Comparison of ENCODE assay signal across 18 cellular contexts in genomic region chr22:16914006-16914405, GRCh38.
DNase-seq lines count a peak whose midpoint lies in the region; TF ChIP-seq lines count a peak whose summit lies in the region.
"Had no signal": no experiment of that assay in that cellular context is flagged by ENCODE, and none has a peak within 500 bp of the region (broad histone marks: within the 10 kb centered on the region; RNA-seq: fewer than 3 reads in every experiment).

No MANE protein-coding gene starts in this region.

- no peaks in the 10 kb centered on the region for H3K9me2 ChIP-seq in DOHH2 (replicated peaks; ENCODE audit: control insufficient read depth, low read length)
- no peaks in the 10 kb centered on the region for H3K9me2 ChIP-seq in MM.1S (replicated peaks; ENCODE audit: insufficient read depth, low read length)
- H3K9me2 ChIP-seq in SU-DHL-6 (replicated peaks; ENCODE audit: insufficient read depth, low read length) = no peaks in the 10 kb centered on the region

- H3K4me3 ChIP-seq in DOHH2 (ENCODE audit: low read length) (peak overlapping the region; percentile 65), GM06990 (replicated peaks; ENCODE audit: low read depth, low read length) (no peak overlapping the region), MM.1S (ENCODE audit: low read length) (no peak overlapping the region), SU-DHL-6 (ENCODE audit: insufficient read depth, low read length, poor library complexity, severe bottlenecking) (peak overlapping the region; percentile 34), endodermal cell (ENCODE audit: low read length) (no peak overlapping the region), mesenchymal stem cell (ENCODE audit: insufficient read depth in 1 of 2, low read depth in 1 of 2, low read length in 2 of 2) (no peak overlapping the region)
- H3K4me3 ChIP-seq: MG63, SJSA1 had no signal

- H3K9me3 Mint-ChIP-seq in endodermal cell = no peaks in the 10 kb centered on the region
- H3K9me3 Mint-ChIP-seq: CD4-positive, CD25-positive, alpha-beta regulatory T cell; IgD-negative memory B cell; T-helper 1 cell treated with Interleukin-12 subunit alpha and Interleukin-12 subunit beta and Interleukin-4 antibody, amounts not matched to agents 30 μg/mL and 1 μg/mL, for 36 hours had no signal

- no peak overlapping the region for H4K8ac ChIP-seq in mesenchymal stem cell (ENCODE audit: low read length)

- DNase-seq in GM06990 (ENCODE audit: extremely low read depth, insufficient read length) (peak; percentile 3), MM.1S (peak; percentile 40), endodermal cell (no peak), mesenchymal stem cell (no peak), NCI-H345 (lab: John Stamatoyannopoulos, UW) (no peak)
- DNase-seq: CD4-positive, CD25-positive, alpha-beta regulatory T cell; DMS79 treated with DMSO at 0.1 percent for 48 hours; MG63; NCI-H1092; NCI-H146; NCI-H2029; NCI-H524 treated with DMSO at 0.1 percent for 48 hours; NCI-H82 had no signal

- H3K14ac ChIP-seq in mesenchymal stem cell (ENCODE audit: low read length in 2 of 2) = no peak overlapping the region

- no peak overlapping the region for H3K4ac ChIP-seq in mesenchymal stem cell (ENCODE audit: low read depth in 1 of 2, low read length in 2 of 2)

- no peak overlapping the region for H2BK120ac ChIP-seq in mesenchymal stem cell (ENCODE audit: low read depth, low read length)

- H3K9me3 ChIP-seq in DOHH2 (ENCODE audit: control insufficient read depth, insufficient read depth, low read length) (no peaks in the 10 kb centered on the region), MM.1S (replicated peaks; ENCODE audit: insufficient read depth, low read length) (no peaks in the 10 kb centered on the region), SU-DHL-6 (ENCODE audit: insufficient read depth, low read length) (no peaks in the 10 kb centered on the region), endodermal cell (ENCODE audit: control insufficient read depth, low read length) (peaks cover 30% of the 10 kb centered on the region), mesenchymal stem cell (ENCODE audit: control insufficient read depth, low read length) (no peaks in the 10 kb centered on the region)
- H3K9me3 ChIP-seq: MG63, SJSA1 had no signal

- no peak overlapping the region for H2BK5ac ChIP-seq in mesenchymal stem cell (ENCODE audit: low read depth, low read length, poor library complexity, severe bottlenecking)

- H3K4me1 Mint-ChIP-seq in endodermal cell = peaks cover 4% of the 10 kb centered on the region

- no peak overlapping the region for H2BK12ac ChIP-seq in mesenchymal stem cell (ENCODE audit: low read length in 2 of 2)

- no peaks in the 10 kb centered on the region for H3K36me3 Mint-ChIP-seq in endodermal cell (ENCODE audit: low read depth)
- H3K36me3 Mint-ChIP-seq: CD4-positive, CD25-positive, alpha-beta regulatory T cell; IgD-negative memory B cell had no signal

- H2AFZ ChIP-seq in MM.1S (ENCODE audit: low read length) (no peak overlapping the region), SU-DHL-6 (ENCODE audit: low read depth, low read length, severe bottlenecking) (no peak overlapping the region), mesenchymal stem cell (ENCODE audit: low read depth, low read length) (no peak overlapping the region)

- H4K20me1 ChIP-seq in DOHH2 (ENCODE audit: control insufficient read depth, insufficient read depth, low read depth, low read length) (no peaks in the 10 kb centered on the region), MM.1S (ENCODE audit: insufficient read depth, low read length) (no peaks in the 10 kb centered on the region), SU-DHL-6 (ENCODE audit: low read depth, low read length) (no peaks in the 10 kb centered on the region)

- no peak overlapping the region for H3K4me3 Mint-ChIP-seq in endodermal cell
- H3K4me3 Mint-ChIP-seq: CD4-positive, CD25-positive, alpha-beta regulatory T cell; IgD-negative memory B cell; T-helper 1 cell treated with Interleukin-12 subunit alpha and Interleukin-12 subunit beta and Interleukin-4 antibody, amounts not matched to agents 30 μg/mL and 1 μg/mL, for 36 hours had no signal

- H3K27ac Mint-ChIP-seq in endodermal cell = no peak overlapping the region
- H3K27ac Mint-ChIP-seq: CD4-positive, CD25-positive, alpha-beta regulatory T cell; IgD-negative memory B cell; T-helper 1 cell treated with Interleukin-12 subunit alpha and Interleukin-12 subunit beta and Interleukin-4 antibody, amounts not matched to agents 30 μg/mL and 1 μg/mL, for 36 hours had no signal

- H3K4me1 ChIP-seq in DOHH2 (ENCODE audit: control insufficient read depth, low read length) = peaks cover 54% of the 10 kb centered on the region
- 0 out of 2 replicates have a peak, but pooled peaks cover 5% of the 10 kb centered on the region for H3K4me1 ChIP-seq in MM.1S (ENCODE audit: low read length)
- no peaks in the 10 kb centered on the region for H3K4me1 ChIP-seq in endodermal cell (ENCODE audit: control insufficient read depth, insufficient read depth, low read length)
- H3K4me1 ChIP-seq in mesenchymal stem cell (ENCODE audit: control insufficient read depth, insufficient read depth, low read depth, low read length) = no peaks in the 10 kb centered on the region
- H3K4me1 ChIP-seq: SJSA1 had no signal

- peaks cover 3% of the 10 kb centered on the region for H3F3A ChIP-seq in DOHH2 (ENCODE audit: control insufficient read depth, insufficient read depth)
- H3F3A ChIP-seq in MM.1S (ENCODE audit: insufficient read depth, low read length) = no peaks in the 10 kb centered on the region
- H3F3A ChIP-seq in SU-DHL-6 (ENCODE audit: insufficient read depth) = no peaks in the 10 kb centered on the region

- H3K18ac ChIP-seq in mesenchymal stem cell (ENCODE audit: low read depth in 1 of 2, low read length in 2 of 2) = no peak overlapping the region

- H3K4me2 ChIP-seq in DOHH2 (ENCODE audit: low read length) (peak overlapping the region; percentile 80), MM.1S (ENCODE audit: low read depth, low read length) (no peak overlapping the region), SU-DHL-6 (ENCODE audit: low read depth, low read length, poor library complexity, severe bottlenecking) (peak overlapping the region; percentile 61), mesenchymal stem cell (ENCODE audit: low read length, poor library complexity, severe bottlenecking) (no peak overlapping the region)

- H3K79me2 ChIP-seq in DOHH2 (ENCODE audit: control insufficient read depth, low read length) (no peaks in the 10 kb centered on the region), MM.1S (ENCODE audit: low read length) (no peaks in the 10 kb centered on the region), SU-DHL-6 (ENCODE audit: insufficient read depth, low read length) (no peaks in the 10 kb centered on the region)

- no peak overlapping the region for H2BK15ac ChIP-seq in mesenchymal stem cell (ENCODE audit: low read depth, poor library complexity, severe bottlenecking)

- H3K23ac ChIP-seq in mesenchymal stem cell (ENCODE audit: low read length in 2 of 2) = no peak overlapping the region

- H3K79me1 ChIP-seq in mesenchymal stem cell (replicated peaks; ENCODE audit: low read length, poor library complexity, severe bottlenecking) = no peaks in the 10 kb centered on the region

- no peak overlapping the region for H4K91ac ChIP-seq in mesenchymal stem cell (ENCODE audit: low read length)

- no peaks in the 10 kb centered on the region for H3K36me3 ChIP-seq in DOHH2 (ENCODE audit: control insufficient read depth, low read length)
- H3K36me3 ChIP-seq in GM06990 (ENCODE audit: control insufficient read depth, insufficient read depth, low read length) = no peaks in the 10 kb centered on the region
- H3K36me3 ChIP-seq in MM.1S (replicated peaks; ENCODE audit: insufficient read depth, low read length) = no peaks in the 10 kb centered on the region
- H3K36me3 ChIP-seq in SU-DHL-6 (ENCODE audit: low read length) = no peaks in the 10 kb centered on the region
- H3K36me3 ChIP-seq in endodermal cell (ENCODE audit: control insufficient read depth, insufficient read depth, low read length) = no peaks in the 10 kb centered on the region
- H3K36me3 ChIP-seq in mesenchymal stem cell (ENCODE audit: control insufficient read depth in 1 of 2, insufficient read depth in 2 of 2, low read depth in 1 of 2, low read length in 2 of 2) = no peaks in the 10 kb centered on the region
- H3K36me3 ChIP-seq: MG63, SJSA1 had no signal

- H3K27me3 ChIP-seq in DOHH2 (ENCODE audit: control insufficient read depth, low read length) = no peaks in the 10 kb centered on the region
- no peaks in the 10 kb centered on the region; the same call in 1 of the 2 replicates for H3K27me3 ChIP-seq in GM06990 (replicated peaks; ENCODE audit: control insufficient read depth, insufficient read depth, low read length)
- H3K27me3 ChIP-seq in MM.1S (replicated peaks; ENCODE audit: insufficient read depth, low read length) = no peaks in the 10 kb centered on the region
- H3K27me3 ChIP-seq in SU-DHL-6 (ENCODE audit: low read length) = no peaks in the 10 kb centered on the region
- H3K27me3 ChIP-seq in endodermal cell (ENCODE audit: control insufficient read depth, insufficient read depth, low read length, poor library complexity, severe bottlenecking) = no peaks in the 10 kb centered on the region
- peaks cover 0 to 9% of the 10 kb centered on the region in 2 experiments for H3K27me3 ChIP-seq in mesenchymal stem cell (ENCODE audit: control insufficient read depth in 1 of 2, insufficient read depth in 1 of 2, low read length in 2 of 2)
- H3K27me3 ChIP-seq: SJSA1 had no signal

- H3K27me3 Mint-ChIP-seq in endodermal cell (ENCODE audit: insufficient read depth) = peaks cover 60% of the 10 kb centered on the region

- 61 to 100% methylated on average over 1 to 5 of the region's 5 CpGs for WGBS in endodermal cell (ENCODE audit: insufficient coverage in 1 of 2, insufficient read length in 1 of 2), 2 experiments
- WGBS in mesenchymal stem cell = 19% methylated on average over 5 of the region's 5 CpGs

- H3K9ac ChIP-seq in MM.1S (ENCODE audit: low read length) = no peak overlapping the region
- peak overlapping the region; percentile 40; the same call in 1 of the 2 replicates for H3K9ac ChIP-seq in SU-DHL-6 (ENCODE audit: low read length)
- no peak overlapping the region for H3K9ac ChIP-seq in endodermal cell (ENCODE audit: extremely low read depth, low read length, poor library complexity, severe bottlenecking)
- no peak overlapping the region for H3K9ac ChIP-seq in mesenchymal stem cell (ENCODE audit: low read length)

- H3K27ac ChIP-seq in DOHH2 (ENCODE audit: low read depth, low read length) = peak overlapping the region; percentile 50; the same call in 1 of the 2 replicates
- H3K27ac ChIP-seq in MM.1S (ENCODE audit: low read length) = no peak overlapping the region
- no peak overlapping the region for H3K27ac ChIP-seq in SU-DHL-6 (ENCODE audit: low read depth, low read length)
- no peak overlapping the region for H3K27ac ChIP-seq in endodermal cell (ENCODE audit: low read depth, low read length)
- H3K27ac ChIP-seq in mesenchymal stem cell (ENCODE audit: low read length, poor library complexity, severe bottlenecking) = no peak overlapping the region
- H3K27ac ChIP-seq: SJSA1 had no signal

- no peak for TF ChIP-seq CTCF in DOHH2 (IDR thresholded peaks at IDR 0.05; ENCODE audit: low read depth, low read length, poor library complexity, severe bottlenecking)
- TF ChIP-seq CTCF in GM06990 (IDR thresholded peaks at IDR 0.05; ENCODE audit: insufficient read depth, low read length, poor library complexity, severe bottlenecking) = no peak
- TF ChIP-seq CTCF in MM.1S (IDR thresholded peaks at IDR 0.05; ENCODE audit: low read length) = no peak
- no peak for TF ChIP-seq CTCF in SU-DHL-6 (IDR thresholded peaks at IDR 0.05; ENCODE audit: insufficient read depth, low read length, poor library complexity, severe bottlenecking)
- no peak for TF ChIP-seq CTCF in endodermal cell (conservative IDR thresholded peaks at IDR 0.05)

- no peak overlapping the region for H2AK5ac ChIP-seq in mesenchymal stem cell (ENCODE audit: low read length, severe bottlenecking)

Comparison
In these comparisons a context has a peak if more than half of its experiments do, and no peak if none do; other contexts are left out.
1. H3K4me2 ChIP-seq: peak in DOHH2 (single experiment) and SU-DHL-6 (single experiment); none in MM.1S (single experiment) and mesenchymal stem cell (single experiment).
2. H3K4me3 ChIP-seq: peak in DOHH2 (single experiment) and SU-DHL-6 (single experiment); none in GM06990 (single experiment), MM.1S (single experiment), endodermal cell (single experiment) and mesenchymal stem cell (0 of 2).
3. DNase-seq: peak in GM06990 (single experiment) and MM.1S (single experiment); none in endodermal cell (single experiment), mesenchymal stem cell (single experiment) and NCI-H345 (single experiment).